ENCODE assay signal across 8 cellular contexts in genomic region chr22:30325724-30326703, GRCh38. TPM values are rescaled to one million over a fixed set of nuclear protein-coding genes. Genes with fewer than 3 reads are reported as not detected.
A peak's percentile ranks its signal among the peaks of the same experiment; 100 is the strongest.
DNase-seq lines count a peak whose midpoint lies in the region; ATAC-seq, FAIRE-seq and TF ChIP-seq lines count a peak whose summit lies in the region.

No MANE protein-coding gene starts in this region.

- H3K4me3 ChIP-seq in SK-N-MC (peak overlapping the region; percentile 91), endodermal cell (ENCODE audit: low read length) (peak overlapping the region; percentile 81)
- peak overlapping the region; percentile 83 for H3K4me3 ChIP-seq in naive thymus-derived CD4-positive, alpha-beta T cell (ENCODE audit: low read length)

- H3K36me3 ChIP-seq in SK-N-MC (ENCODE audit: insufficient read depth, low read length): 0 out of 2 replicates have a peak, but pooled peaks cover 9% of the 10 kb centered on the region
- H3K36me3 ChIP-seq in endodermal cell (ENCODE audit: control insufficient read depth, insufficient read depth, low read length): peaks cover 3% of the 10 kb centered on the region
- peaks cover 0 to 26% (median 0%) of the 10 kb centered on the region in 3 experiments for H3K36me3 ChIP-seq in naive thymus-derived CD4-positive, alpha-beta T cell (ENCODE audit: control insufficient read depth in 2 of 3, insufficient read depth in 3 of 3, low read length in 3 of 3)

- H3K27ac ChIP-seq in SK-N-MC (no peak overlapping the region), endodermal cell (ENCODE audit: low read depth, low read length) (no peak overlapping the region)
- H3K27ac ChIP-seq in naive thymus-derived CD4-positive, alpha-beta T cell (ENCODE audit: low read depth, low read length): peak overlapping the region; percentile 78

- H3K9me3 ChIP-seq in SK-N-MC (ENCODE audit: low read depth, low read length): no peaks in the 10 kb centered on the region
- H3K9me3 ChIP-seq in endodermal cell (ENCODE audit: control insufficient read depth, low read length): no peaks in the 10 kb centered on the region
- no peaks in the 10 kb centered on the region for H3K9me3 ChIP-seq in naive thymus-derived CD4-positive, alpha-beta T cell (ENCODE audit: control insufficient read depth in 2 of 3, low read length in 3 of 3)

- CTCF ChIA-PET in activated CD8-positive, alpha-beta memory T cell treated with anti-CD3 and anti-CD28 coated beads, Interleukin-2, amount 10 ng/mL, durations not matched to agents 7 days and 5 days (lab: Charles Lee): interaction anchor here (0.7 to 7.4 kb wide), 9 partner anchors 13 to 70 kb away, joined by 3 to 81 read pairs (median 5); partner anchors contain the start of genes CASTOR1 and RNF215
- CTCF ChIA-PET in naive thymus-derived CD4-positive, alpha-beta T cell (lab: Charles Lee): interaction anchor here (0.7 to 8.1 kb wide), 4 partner anchors 25 to 219 kb away, joined by 3 to 78 read pairs (median 4); partner anchors contain the start of gene CASTOR1

- peaks cover 32% of the 10 kb centered on the region for H3K36me3 Mint-ChIP-seq in activated CD8-positive, alpha-beta memory T cell treated with anti-CD3 and anti-CD28 coated beads, Interleukin-2, amount 10 ng/mL, durations not matched to agents 7 days and 5 days
- peaks cover 10% of the 10 kb centered on the region for H3K36me3 Mint-ChIP-seq in endodermal cell (ENCODE audit: low read depth)
- H3K36me3 Mint-ChIP-seq in naive thymus-derived CD4-positive, alpha-beta T cell: peaks cover 3 to 30% (median 18%) of the 10 kb centered on the region in 5 donors

- TF ChIP-seq CTCF in endodermal cell (conservative IDR thresholded peaks at IDR 0.05): no peak

- peaks cover 45% of the 10 kb centered on the region for H3K4me1 Mint-ChIP-seq in activated CD8-positive, alpha-beta memory T cell treated with anti-CD3 and anti-CD28 coated beads, Interleukin-2, amount 10 ng/mL, durations not matched to agents 7 days and 5 days
- peaks cover 26% of the 10 kb centered on the region for H3K4me1 Mint-ChIP-seq in endodermal cell
- H3K4me1 Mint-ChIP-seq in naive thymus-derived CD4-positive, alpha-beta T cell: peaks cover 46 to 64% (median 57%) of the 10 kb centered on the region in 7 donors

- POLR2A ChIA-PET in naive thymus-derived CD4-positive, alpha-beta T cell (lab: Charles Lee): interaction anchor here (0.5 to 48.9 kb wide), 9 partner anchors 10 to 101 kb away, joined by 3 to 1265 read pairs (median 4); partner anchors contain the start of genes CASTOR1, CCDC157, RNF215 and SEC14L2

- peaks cover 7% of the 10 kb centered on the region for H3K4me1 ChIP-seq in endodermal cell (ENCODE audit: control insufficient read depth, insufficient read depth, low read length)
- peaks cover 51 to 57% of the 10 kb centered on the region in 2 donors for H3K4me1 ChIP-seq in naive thymus-derived CD4-positive, alpha-beta T cell (ENCODE audit: control insufficient read depth in 2 of 2, insufficient read depth in 2 of 2, low read length in 2 of 2)

- intact Hi-C loops in naive thymus-derived CD4-positive, alpha-beta T cell (cut with micrococcal nuclease): loop anchor here (1.0 to 2.0 kb wide), 7 partner anchors 17 to 98 kb away; partner anchors contain the start of genes RNF215 (in 2 of the 2), CASTOR1 (in 1 of the 2) and OSM (in 1 of the 2)

- FAIRE-seq in HTR-8/SVneo (lab: Jason Lieb, UNC): no peak

- peak overlapping the region; percentile 64 for H3K9ac ChIP-seq in SK-N-MC (ENCODE audit: insufficient read length)
- H3K9ac ChIP-seq in endodermal cell (ENCODE audit: extremely low read depth, low read length, poor library complexity, severe bottlenecking): peak overlapping the region; percentile 66

- H3K27me3 Mint-ChIP-seq in activated CD8-positive, alpha-beta memory T cell treated with anti-CD3 and anti-CD28 coated beads, Interleukin-2, amount 10 ng/mL, durations not matched to agents 7 days and 5 days: no peaks in the 10 kb centered on the region
- H3K27me3 Mint-ChIP-seq in endodermal cell (ENCODE audit: insufficient read depth): no peaks in the 10 kb centered on the region
- H3K27me3 Mint-ChIP-seq in naive thymus-derived CD4-positive, alpha-beta T cell: no peaks in the 10 kb centered on the region

- WGBS in endodermal cell (ENCODE audit: insufficient coverage in 1 of 2, insufficient read length in 1 of 2), 2 experiments: 23 to 44% methylated on average over 12 to 43 of the region's 48 CpGs

- H3K4me3 Mint-ChIP-seq in activated CD8-positive, alpha-beta memory T cell treated with anti-CD3 and anti-CD28 coated beads, Interleukin-2, amount 10 ng/mL, durations not matched to agents 7 days and 5 days: peak overlapping the region; percentile 88
- peak overlapping the region; percentile 66 for H3K4me3 Mint-ChIP-seq in endodermal cell
- peak overlapping the region; percentile 87 to 96 (median 93) for H3K4me3 Mint-ChIP-seq in naive thymus-derived CD4-positive, alpha-beta T cell

- DNase-seq in activated CD8-positive, alpha-beta memory T cell treated with anti-CD3 and anti-CD28 coated beads, Interleukin-2, amount 10 ng/mL, durations not matched to agents 7 days and 5 days: peak; percentile 62
- no peak for DNase-seq in activated CD8-positive, alpha-beta memory T cell treated with anti-CD3 and anti-CD28 coated beads, Interleukin-2, amount 50 U/mL, for 4 hours
- DNase-seq in SK-N-MC (ENCODE audit: low read depth, low spot score): no peak
- peak; percentile 66 for DNase-seq in endodermal cell
- DNase-seq in naive thymus-derived CD4-positive, alpha-beta T cell: peak in 1 of 9 donors; percentile 40
- no peak for DNase-seq in HTR-8/SVneo (ENCODE audit: insufficient read length, low spot score)
- no peak for DNase-seq in NCI-H1048 (lab: John Stamatoyannopoulos, UW)

- H3K27ac Mint-ChIP-seq in activated CD8-positive, alpha-beta memory T cell treated with anti-CD3 and anti-CD28 coated beads, Interleukin-2, amount 10 ng/mL, durations not matched to agents 7 days and 5 days: peak overlapping the region; percentile 80
- no peak overlapping the region for H3K27ac Mint-ChIP-seq in endodermal cell
- H3K27ac Mint-ChIP-seq in naive thymus-derived CD4-positive, alpha-beta T cell: peak overlapping the region; percentile 81 to 93 (median 89)

- H3K27me3 ChIP-seq in endodermal cell (ENCODE audit: control insufficient read depth, insufficient read depth, low read length, poor library complexity, severe bottlenecking): no peaks in the 10 kb centered on the region
- H3K27me3 ChIP-seq in naive thymus-derived CD4-positive, alpha-beta T cell (ENCODE audit: control insufficient read depth in 2 of 2, insufficient read depth in 2 of 2, low read length in 2 of 2): no peaks in the 10 kb centered on the region

- no peaks in the 10 kb centered on the region for H3K9me3 Mint-ChIP-seq in activated CD8-positive, alpha-beta memory T cell treated with anti-CD3 and anti-CD28 coated beads, Interleukin-2, amount 10 ng/mL, durations not matched to agents 7 days and 5 days (ENCODE audit: low read depth)
- H3K9me3 Mint-ChIP-seq in endodermal cell: no peaks in the 10 kb centered on the region
- no peaks in the 10 kb centered on the region for H3K9me3 Mint-ChIP-seq in naive thymus-derived CD4-positive, alpha-beta T cell

- peak; percentile 42 for ATAC-seq in activated CD8-positive, alpha-beta memory T cell treated with anti-CD3 and anti-CD28 coated beads, Interleukin-2, amount 10 ng/mL, durations not matched to agents 7 days and 5 days
- peak; percentile 24 for ATAC-seq in HG02870 (IDR thresholded peaks at IDR 0.05; ENCODE audit: unreplicated experiment)
- ATAC-seq in naive thymus-derived CD4-positive, alpha-beta T cell: peak; percentile 15

RNA-seq across cellular contexts. Expression of gene TBC1D10A, which starts 0.7 kb away (rescaled TPM):
- total RNA-seq in activated CD8-positive, alpha-beta memory T cell treated with anti-CD3 and anti-CD28 coated beads, Interleukin-2, amount 10 ng/mL, durations not matched to agents 7 days and 5 days: 10 to 100 TPM; 32.2 to 48.1 TPM
- total RNA-seq in endodermal cell: 10 to 100 TPM; 12.1 to 13.7 TPM
- 7.3 TPM for polyA plus RNA-seq in endodermal cell (2013, experiment 1 of 2)
- polyA plus RNA-seq in endodermal cell (2013, experiment 2 of 2): 6.9 TPM
- 10 to 100 TPM; 47.2 to 73.8 (median 70.9) TPM for total RNA-seq in naive thymus-derived CD4-positive, alpha-beta T cell
- polyA plus RNA-seq in naive thymus-derived CD4-positive, alpha-beta T cell: 10 to 100 TPM; 62.6 to 84.7 TPM

RNA-seq across cellular contexts. Expression of gene SF3A1, which starts 30.7 kb away (rescaled TPM):
- 100 to 1,000 TPM; 214 to 267 TPM for total RNA-seq in activated CD8-positive, alpha-beta memory T cell treated with anti-CD3 and anti-CD28 coated beads, Interleukin-2, amount 10 ng/mL, durations not matched to agents 7 days and 5 days
- 100 to 1,000 TPM; 191 to 195 TPM for total RNA-seq in endodermal cell
- 147 TPM for polyA plus RNA-seq in endodermal cell (2013, experiment 1 of 2)
- 128 TPM for polyA plus RNA-seq in endodermal cell (2013, experiment 2 of 2)
- 100 to 1,000 TPM; 267 to 341 (median 284) TPM for total RNA-seq in naive thymus-derived CD4-positive, alpha-beta T cell
- polyA plus RNA-seq in naive thymus-derived CD4-positive, alpha-beta T cell: 100 to 1,000 TPM in 1 of 2 donors, 10 to 100 TPM in 1; 83.2 to 115 TPM

RNA-seq across cellular contexts. Expression of gene CCDC157, which starts 30.8 kb away (rescaled TPM):
- total RNA-seq in activated CD8-positive, alpha-beta memory T cell treated with anti-CD3 and anti-CD28 coated beads, Interleukin-2, amount 10 ng/mL, durations not matched to agents 7 days and 5 days: 1 to 10 TPM; 4.9 to 6.2 TPM
- total RNA-seq in endodermal cell: 1 to 10 TPM; 6.1 to 7.2 TPM
- polyA plus RNA-seq in endodermal cell (2013, experiment 1 of 2): 6.6 TPM
- 4.5 TPM for polyA plus RNA-seq in endodermal cell (2013, experiment 2 of 2)
- total RNA-seq in naive thymus-derived CD4-positive, alpha-beta T cell: 1 to 10 TPM; 1.8 to 6.9 (median 3.2) TPM
- polyA plus RNA-seq in naive thymus-derived CD4-positive, alpha-beta T cell: 1 to 10 TPM; 1.4 to 2.1 TPM

RNA-seq across cellular contexts. Expression of gene CASTOR1, which starts 36.7 kb away (rescaled TPM):
- 10 to 100 TPM in 1 of 2 experiments, 1 to 10 TPM in 1; 8.7 to 10.2 TPM for total RNA-seq in activated CD8-positive, alpha-beta memory T cell treated with anti-CD3 and anti-CD28 coated beads, Interleukin-2, amount 10 ng/mL, durations not matched to agents 7 days and 5 days
- 10 to 100 TPM; 19.2 to 19.5 TPM for total RNA-seq in endodermal cell
- polyA plus RNA-seq in endodermal cell (2013, experiment 1 of 2): 8.4 TPM
- 10.1 TPM for polyA plus RNA-seq in endodermal cell (2013, experiment 2 of 2)
- total RNA-seq in naive thymus-derived CD4-positive, alpha-beta T cell: 10 to 100 TPM; 12.4 to 21.3 (median 17.9) TPM
- 10 to 100 TPM; 19.0 to 43.0 TPM for polyA plus RNA-seq in naive thymus-derived CD4-positive, alpha-beta T cell

RNA-seq across cellular contexts. Expression of gene OSM, which starts 59.4 kb away (rescaled TPM):
- total RNA-seq in activated CD8-positive, alpha-beta memory T cell treated with anti-CD3 and anti-CD28 coated beads, Interleukin-2, amount 10 ng/mL, durations not matched to agents 7 days and 5 days: 100 to 1,000 TPM; 122 to 141 TPM
- total RNA-seq in endodermal cell: not detected
- not detected for polyA plus RNA-seq in endodermal cell (2013, experiment 1 of 2)
- not detected for polyA plus RNA-seq in endodermal cell (2013, experiment 2 of 2)
- 100 to 1,000 TPM in 1 of 5 experiments, 10 to 100 TPM in 2, 1 to 10 TPM in 1, under 1 TPM in 1; 0.49 to 158 (median 46.0) TPM for total RNA-seq in naive thymus-derived CD4-positive, alpha-beta T cell
- 1 to 10 TPM; 2.0 to 6.3 TPM for polyA plus RNA-seq in naive thymus-derived CD4-positive, alpha-beta T cell

Comparison
In these comparisons a context has a peak if more than half of its experiments do, and no peak if none do; other contexts are left out.
1. DNase-seq: peak in activated CD8-positive, alpha-beta memory T cell treated with anti-CD3 and anti-CD28 coated beads, Interleukin-2, amount 10 ng/mL, durations not matched to agents 7 days and 5 days (single experiment) and endodermal cell (single experiment); none in activated CD8-positive, alpha-beta memory T cell treated with anti-CD3 and anti-CD28 coated beads, Interleukin-2, amount 50 U/mL, for 4 hours (single experiment), SK-N-MC (single experiment), HTR-8/SVneo (single experiment) and NCI-H1048 (single experiment).
2. Peak in every context shown above with its lines, with median percentiles within 50 percentile points of each other: ATAC-seq, H3K4me3 Mint-ChIP-seq and H3K4me3 ChIP-seq.